12 cellular contexts compared by ENCODE assay signal in the genomic region with DNA sequence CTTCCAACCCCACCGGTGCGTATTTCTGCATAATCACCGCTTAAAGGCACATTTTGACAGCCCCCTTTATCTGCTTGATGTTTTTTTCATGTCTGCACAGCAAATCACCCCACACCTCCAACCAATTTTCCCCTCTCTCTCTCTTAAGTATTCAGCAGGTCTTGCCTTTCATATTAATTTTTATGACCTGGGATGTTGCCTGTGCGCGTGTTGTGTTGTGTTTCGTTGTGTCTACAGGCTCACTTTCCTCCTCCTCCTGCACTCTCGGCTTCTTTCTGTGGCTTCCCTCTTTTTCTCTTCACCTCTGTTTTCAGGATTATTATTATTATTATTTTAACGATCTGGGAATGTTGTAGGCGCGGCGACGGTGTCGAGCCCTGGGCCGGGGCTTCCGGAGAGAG. TPM values are rescaled to one million over a fixed set of nuclear protein-coding genes. Genes with fewer than 3 reads are reported as not detected.
DNase-seq lines count a peak whose midpoint lies in the region; ATAC-seq and TF ChIP-seq lines count a peak whose summit lies in the region.
"Had no signal": no experiment of that assay in that cellular context is flagged by ENCODE, and none has a peak within 500 bp of the region (broad histone marks: within the 10 kb centered on the region; RNA-seq: fewer than 3 reads in every experiment).

No MANE protein-coding gene starts in this region.

- peaks cover 3% of the 10 kb centered on the region for H3K4me1 Mint-ChIP-seq in activated naive CD4-positive, alpha-beta T cell treated with anti-CD3 and anti-CD28 coated beads, Interleukin-2, amount 10 ng/mL, durations not matched to agents 7 days and 5 days
- peaks cover 20% of the 10 kb centered on the region for H3K4me1 Mint-ChIP-seq in activated naive CD4-positive, alpha-beta T cell treated with anti-CD3 and anti-CD28 coated beads for 36 hours (ENCODE audit: low read depth)
- peaks cover 18% of the 10 kb centered on the region for H3K4me1 Mint-ChIP-seq in activated naive CD8-positive, alpha-beta T cell treated with anti-CD3 and anti-CD28 coated beads, Interleukin-2, amount 50 U/mL, for 24 hours

- peak overlapping the region; percentile 42 for H3K27ac Mint-ChIP-seq in activated naive CD4-positive, alpha-beta T cell treated with anti-CD3 and anti-CD28 coated beads, Interleukin-2, amount 10 ng/mL, durations not matched to agents 7 days and 5 days
- no peak overlapping the region for H3K27ac Mint-ChIP-seq in activated naive CD4-positive, alpha-beta T cell treated with anti-CD3 and anti-CD28 coated beads for 36 hours
- H3K27ac Mint-ChIP-seq in activated naive CD8-positive, alpha-beta T cell treated with anti-CD3 and anti-CD28 coated beads, Interleukin-2, amount 50 U/mL, for 24 hours, result peak overlapping the region; percentile 49

- intact Hi-C loops in activated naive CD4-positive, alpha-beta T cell treated with anti-CD3 and anti-CD28 coated beads for 36 hours (cut with micrococcal nuclease), result loop anchor here (5.0 kb wide), 1 partner anchor 117 kb away; a partner anchor contains a TSS

- no peak for TF ChIP-seq POLR2A in suprapubic skin (IDR thresholded peaks at IDR 0.05)

- DNase-seq in activated naive CD4-positive, alpha-beta T cell treated with anti-CD3 and anti-CD28 coated beads, Interleukin-2, amount 10 ng/mL, durations not matched to agents 7 days and 5 days, result no peak
- DNase-seq in activated naive CD4-positive, alpha-beta T cell treated with anti-CD3 and anti-CD28 coated beads for 36 hours, result no peak
- DNase-seq in activated naive CD8-positive, alpha-beta T cell treated with anti-CD3 and anti-CD28 coated beads, Interleukin-2, amount 50 U/mL, for 24 hours, result no peak
- DNase-seq in suprapubic skin (ENCODE audit: low spot score in 2 of 2), result no peak
- no peak for DNase-seq in dermis blood vessel endothelial cell
- no peak for DNase-seq in NCI-H69 (lab: John Stamatoyannopoulos, UW)

- WGBS in mesodermal cell (ENCODE audit: insufficient coverage in 2 of 2), 2 experiments, result 0 to 3% methylated on average over 6 to 10 of the region's 15 CpGs
- WGBS in suprapubic skin, result 4% methylated on average over 15 of the region's 15 CpGs

- CTCF ChIA-PET in activated naive CD4-positive, alpha-beta T cell treated with anti-CD3 and anti-CD28 coated beads, Interleukin-2, amount 10 ng/mL, durations not matched to agents 7 days and 5 days (lab: Charles Lee), result no interaction called here
- CTCF ChIA-PET in activated naive CD4-positive, alpha-beta T cell treated with anti-CD3 and anti-CD28 coated beads for 36 hours (lab: Charles Lee), result no interaction called here

- H3K9me3 ChIP-seq in mesodermal cell (ENCODE audit: control insufficient read depth, low read length) (no peaks in the 10 kb centered on the region), suprapubic skin (no peaks in the 10 kb centered on the region)

- H3K9me3 Mint-ChIP-seq in activated naive CD4-positive, alpha-beta T cell treated with anti-CD3 and anti-CD28 coated beads, Interleukin-2, amount 10 ng/mL, durations not matched to agents 7 days and 5 days, result peaks cover 1% of the 10 kb centered on the region
- no peaks in the 10 kb centered on the region for H3K9me3 Mint-ChIP-seq in activated naive CD4-positive, alpha-beta T cell treated with anti-CD3 and anti-CD28 coated beads for 36 hours
- peaks cover 14% of the 10 kb centered on the region for H3K9me3 Mint-ChIP-seq in activated naive CD8-positive, alpha-beta T cell treated with anti-CD3 and anti-CD28 coated beads, Interleukin-2, amount 50 U/mL, for 24 hours

- H3K4me1 ChIP-seq in mesodermal cell (ENCODE audit: control insufficient read depth, insufficient read depth, low read length, poor library complexity, severe bottlenecking), result peaks cover 7% of the 10 kb centered on the region
- H3K4me1 ChIP-seq in suprapubic skin, result peaks cover 23% of the 10 kb centered on the region

- no peak overlapping the region for H3K27ac ChIP-seq in mesodermal cell (ENCODE audit: low read depth, low read length, severe bottlenecking)
- no peak overlapping the region for H3K27ac ChIP-seq in suprapubic skin

- H3K36me3 Mint-ChIP-seq in activated naive CD4-positive, alpha-beta T cell treated with anti-CD3 and anti-CD28 coated beads, Interleukin-2, amount 10 ng/mL, durations not matched to agents 7 days and 5 days, result peaks cover 6% of the 10 kb centered on the region
- H3K36me3 Mint-ChIP-seq in activated naive CD4-positive, alpha-beta T cell treated with anti-CD3 and anti-CD28 coated beads for 36 hours (ENCODE audit: low read depth), result peaks cover 1% of the 10 kb centered on the region
- H3K36me3 Mint-ChIP-seq in activated naive CD8-positive, alpha-beta T cell treated with anti-CD3 and anti-CD28 coated beads, Interleukin-2, amount 50 U/mL, for 24 hours (ENCODE audit: low read depth), result peaks cover 8% of the 10 kb centered on the region

- no peak for TF ChIP-seq EP300 in suprapubic skin (IDR thresholded peaks at IDR 0.05)

- H3K27me3 Mint-ChIP-seq in activated naive CD4-positive, alpha-beta T cell treated with anti-CD3 and anti-CD28 coated beads, Interleukin-2, amount 10 ng/mL, durations not matched to agents 7 days and 5 days, result peaks cover 66% of the 10 kb centered on the region
- H3K27me3 Mint-ChIP-seq in activated naive CD4-positive, alpha-beta T cell treated with anti-CD3 and anti-CD28 coated beads for 36 hours (ENCODE audit: low read depth), result peaks cover 86% of the 10 kb centered on the region
- peaks cover 86% of the 10 kb centered on the region for H3K27me3 Mint-ChIP-seq in activated naive CD8-positive, alpha-beta T cell treated with anti-CD3 and anti-CD28 coated beads, Interleukin-2, amount 50 U/mL, for 24 hours

- no peaks in the 10 kb centered on the region for H3K36me3 ChIP-seq in mesodermal cell (ENCODE audit: control insufficient read depth, insufficient read depth, low read length)
- H3K36me3 ChIP-seq in suprapubic skin, result no peaks in the 10 kb centered on the region

- no peak for ATAC-seq in activated naive CD8-positive, alpha-beta T cell treated with anti-CD3 and anti-CD28 coated beads, Interleukin-2, amount 50 U/mL, for 24 hours
- no peak for ATAC-seq in GM19397 (IDR thresholded peaks at IDR 0.05; ENCODE audit: unreplicated experiment)
- ATAC-seq: Panc1 had no signal

- H3K4me3 ChIP-seq in mesodermal cell (ENCODE audit: extremely low read depth, insufficient read depth, low read length, poor library complexity, severe bottlenecking) (peak overlapping the region; percentile 33), suprapubic skin (peak overlapping the region; percentile 41)
- H3K4me3 ChIP-seq: lung had no signal

- peaks cover 96% of the 10 kb centered on the region for H3K27me3 ChIP-seq in suprapubic skin

- no peak overlapping the region for H3K4me3 Mint-ChIP-seq in activated naive CD4-positive, alpha-beta T cell treated with anti-CD3 and anti-CD28 coated beads, Interleukin-2, amount 10 ng/mL, durations not matched to agents 7 days and 5 days
- no peak overlapping the region for H3K4me3 Mint-ChIP-seq in activated naive CD4-positive, alpha-beta T cell treated with anti-CD3 and anti-CD28 coated beads for 36 hours
- H3K4me3 Mint-ChIP-seq in activated naive CD8-positive, alpha-beta T cell treated with anti-CD3 and anti-CD28 coated beads, Interleukin-2, amount 50 U/mL, for 24 hours, result peak overlapping the region; percentile 58

- TF ChIP-seq CTCF in suprapubic skin (IDR thresholded peaks at IDR 0.05), result no peak

RNA-seq across cellular contexts. Expression of a gene that starts 0.7 kb away (rescaled TPM):
- not detected for total RNA-seq in activated naive CD4-positive, alpha-beta T cell treated with anti-CD3 and anti-CD28 coated beads for 36 hours
- polyA plus RNA-seq in mesodermal cell (2013, experiment 1 of 2), result 0.26 TPM
- polyA plus RNA-seq in mesodermal cell (2013, experiment 2 of 2), result not detected
- not detected for total RNA-seq in suprapubic skin
- not detected in 2 replicates for total RNA-seq in dermis blood vessel endothelial cell
- total RNA-seq: endothelial cell of umbilical vein, pulmonary artery endothelial cell had no signal
- polyA plus RNA-seq: endothelial cell of umbilical vein, lung had no signal
